Comparison of ENCODE assay signal across 13 cellular contexts in genomic region chr16:67183-67791, GRCh38. TPM values are rescaled to one million over a fixed set of nuclear protein-coding genes. Genes with fewer than 3 reads are reported as not detected.
A peak's percentile ranks its signal among the peaks of the same experiment; 100 is the strongest.
DNase-seq lines count a peak whose midpoint lies in the region; TF ChIP-seq lines count a peak whose summit lies in the region.
"Had no signal": no experiment of that assay in that cellular context is flagged by ENCODE, and none has a peak within 500 bp of the region (broad histone marks: within the 10 kb centered on the region; RNA-seq: fewer than 3 reads in every experiment).

No MANE protein-coding gene starts in this region.

- H3K4me2 ChIP-seq in H9 (ENCODE audit: insufficient read depth, insufficient read length, low read length), result no peak overlapping the region
- H3K4me2 ChIP-seq in PC-9, result no peak overlapping the region

- H3K18ac ChIP-seq in H9 (ENCODE audit: insufficient read length, low read depth, low read length), result no peak overlapping the region

- no peak overlapping the region for H3K56ac ChIP-seq in H9 (ENCODE audit: insufficient read length, low read depth, low read length)

- H3K79me1 ChIP-seq in H9 (ENCODE audit: insufficient read depth, low read depth, low read length, poor library complexity, severe bottlenecking), result no peaks in the 10 kb centered on the region

- H3K4me3 Mint-ChIP-seq in H9, result peak overlapping the region in 1 of 2 experiments; percentile 14; a peak in 1 of 5 replicates

- H2BK5ac ChIP-seq in H9 (ENCODE audit: insufficient read length, low read length), result no peak overlapping the region

- H3K27ac ChIP-seq in dorsolateral prefrontal cortex (peak overlapping the region in 40 of 59 donors; percentile 0 to 84 (median 58)), H9 (ENCODE audit: insufficient read length, low read depth, low read length) (no peak overlapping the region), PC-9 (no peak overlapping the region)

- no peak overlapping the region for H2BK12ac ChIP-seq in H9 (ENCODE audit: insufficient read length, low read depth, low read length)

- H3K27me3 ChIP-seq in dorsolateral prefrontal cortex (no peaks in the 10 kb centered on the region), HAP-1 (ENCODE audit: low read depth) (no peaks in the 10 kb centered on the region), H9 (ENCODE audit: insufficient read depth, low read length) (no peaks in the 10 kb centered on the region), PC-9 (ENCODE audit: insufficient read depth, low read depth) (no peaks in the 10 kb centered on the region)

- H3K79me2 ChIP-seq in H9 (ENCODE audit: insufficient read depth, low read length) (no peaks in the 10 kb centered on the region; the same call in 1 of the 2 replicates), PC-9 (ENCODE audit: low read depth) (peaks cover 3% of the 10 kb centered on the region; the same call in 1 of the 2 replicates)

- CTCF ChIA-PET in PC-9 (lab: Charles Lee), result interaction anchor here (0.6 kb wide), 1 partner anchor 384 kb away, joined by 13 read pairs; no protein-coding TSS in a partner anchor

- H3K4ac ChIP-seq in H9 (ENCODE audit: low read depth, low read length), result no peak overlapping the region

- H3K4me1 ChIP-seq in HAP-1 (peaks cover 3% of the 10 kb centered on the region), H9 (ENCODE audit: insufficient read depth, low read length) (no peaks in the 10 kb centered on the region), PC-9 (replicated peaks; ENCODE audit: insufficient read depth) (peaks cover 16% of the 10 kb centered on the region)

- no peaks in the 10 kb centered on the region for H3K9me2 ChIP-seq in PC-9 (ENCODE audit: insufficient read depth)

- no peaks in the 10 kb centered on the region for H3F3A ChIP-seq in PC-9 (ENCODE audit: insufficient read depth, low read depth)

- H3K36me3 Mint-ChIP-seq in H9 (ENCODE audit: insufficient read depth in 1 of 3, low read depth in 3 of 3), result peaks cover 3 to 12% (median 8%) of the 10 kb centered on the region in 3 experiments; a peak in 5 of 7 replicates
- H3K36me3 Mint-ChIP-seq: CD8-positive, alpha-beta memory T cell had no signal

- H4K5ac ChIP-seq in H9 (ENCODE audit: insufficient read length, low read depth, low read length), result no peak overlapping the region

- intact Hi-C loops in dorsolateral prefrontal cortex (cut with DNase I), result no loop called here
- intact Hi-C loops in PC-9 (cut with micrococcal nuclease; ENCODE audit: unreplicated experiment), result no loop called here

- no CpG with 5 or more reads among the region's 10 CpGs for WGBS in H9 (ENCODE audit: extremely low coverage, insufficient read length, low lambda C conversion rate)

- no peak overlapping the region for H4K91ac ChIP-seq in H9 (ENCODE audit: insufficient read length, low read depth, low read length)

- H2BK120ac ChIP-seq in H9 (ENCODE audit: low read depth, low read length, poor library complexity, severe bottlenecking), result no peak overlapping the region

- H3K9me3 Mint-ChIP-seq in H9, result no peaks in the 10 kb centered on the region
- H3K9me3 Mint-ChIP-seq: CD8-positive, alpha-beta memory T cell had no signal

- BruUV-seq in PC-9 (replicated peaks; lab: Mats Ljungman, UMichigan), result no TSS peak

- no peak overlapping the region for H3T11ph ChIP-seq in H9 (ENCODE audit: low read length)

- no peak overlapping the region; the same call in 1 of the 2 replicates for H3K14ac ChIP-seq in H9 (ENCODE audit: insufficient read depth, low read length)

- H3K9ac ChIP-seq in H9 (ENCODE audit: extremely low read depth, insufficient read length, low read length), result no peak overlapping the region

- no peak overlapping the region for H3K4me3 ChIP-seq in dorsolateral prefrontal cortex
- H3K4me3 ChIP-seq in HAP-1, result no peak overlapping the region
- H3K4me3 ChIP-seq in PC-9, result no peak overlapping the region
- H3K4me3 ChIP-seq: heart right ventricle, thoracic aorta had no signal

- peaks cover 21 to 29% of the 10 kb centered on the region in 2 experiments for H3K4me1 Mint-ChIP-seq in H9

- peaks cover 4% of the 10 kb centered on the region for H3K36me3 ChIP-seq in HAP-1 (replicated peaks)
- H3K36me3 ChIP-seq in PC-9 (ENCODE audit: low read depth), result no peaks in the 10 kb centered on the region

- in situ Hi-C loops in HAP-1 (cut with MboI; ENCODE audit: low sequenced_read_pairs), result no loop called here

- DNase-seq in DMS79 (lab: John Stamatoyannopoulos, UW) (peak; percentile 55), NCI-H2081 treated with DMSO at 0.1 percent for 48 hours (lab: John Stamatoyannopoulos, UW) (peak; percentile 30), dorsolateral prefrontal cortex (peak in 2 of 10 donors; percentile 45 to 71), pons (ENCODE audit: low spot score) (peak; percentile 61), HAP-1 (ENCODE audit: low spot score in 2 of 2) (no peak), H9 (no peak), DMS53 treated with DMSO at 0.1 percent for 48 hours (lab: John Stamatoyannopoulos, UW; ENCODE audit: unreplicated experiment) (no peak), PC-9 (no peak)
- DNase-seq: activated T-cell treated with anti-CD3 and anti-CD28 coated beads, Interleukin-2, amount 50 U/mL, for 48 hours; CD8-positive, alpha-beta memory T cell; cortex of kidney had no signal

- TF ChIP-seq CTCF in dorsolateral prefrontal cortex (IDR thresholded peaks at IDR 0.05 in 54 of 56, conservative IDR thresholded peaks at IDR 0.05 in 2 of 56; ENCODE audit: low read depth in 1 of 56, partially characterized antibody in 56 of 56) (no peak), H9 (conservative IDR thresholded peaks at IDR 0.05) (no peak), PC-9 (conservative IDR thresholded peaks at IDR 0.05) (no peak)

- H3K27me3 Mint-ChIP-seq in H9 (ENCODE audit: low read depth), result no peaks in the 10 kb centered on the region

- peaks cover 10% of the 10 kb centered on the region for H3K23me2 ChIP-seq in H9 (ENCODE audit: insufficient read length, low read depth, low read length, poor library complexity, severe bottlenecking)

- H2BK20ac ChIP-seq in H9 (ENCODE audit: low read depth, low read length, poor library complexity, severe bottlenecking), result no peak overlapping the region

- no peak overlapping the region for H4K8ac ChIP-seq in H9 (replicated peaks; ENCODE audit: insufficient read length, low read depth, low read length)

- H2AK5ac ChIP-seq in H9 (ENCODE audit: insufficient read length, low read length), result no peak overlapping the region

- no peak overlapping the region for H2AFZ ChIP-seq in H9 (ENCODE audit: low read length)
- no peak overlapping the region for H2AFZ ChIP-seq in PC-9

- H3K23ac ChIP-seq in H9 (ENCODE audit: insufficient read length, low read depth, low read length), result no peak overlapping the region

- H3K9me3 ChIP-seq in HAP-1, result no peaks in the 10 kb centered on the region
- no peaks in the 10 kb centered on the region for H3K9me3 ChIP-seq in H9 (ENCODE audit: control insufficient read depth, low read depth, low read length)
- H3K9me3 ChIP-seq in PC-9 (ENCODE audit: insufficient read depth, low read depth), result no peaks in the 10 kb centered on the region
- H3K9me3 ChIP-seq: heart right ventricle, thoracic aorta had no signal

- no peaks in the 10 kb centered on the region for H4K20me1 ChIP-seq in H9 (ENCODE audit: control insufficient read depth, insufficient read depth, insufficient read length)
- H4K20me1 ChIP-seq in PC-9 (ENCODE audit: insufficient read depth), result peaks cover 8% of the 10 kb centered on the region

- H3K27ac Mint-ChIP-seq in H9, result peak overlapping the region in 1 of 3 experiments; percentile 27; a peak in 1 of 7 replicates

- H2BK15ac ChIP-seq in H9 (ENCODE audit: low read depth, low read length), result no peak overlapping the region

- POLR2A ChIA-PET in PC-9 (lab: Charles Lee; ENCODE audit: unreplicated experiment), result interaction anchor here (0.6 kb wide), 1 partner anchor 290 kb away, joined by 4 read pairs; no protein-coding TSS in a partner anchor

RNA-seq across cellular contexts. Expression of gene RHBDF1, which starts 5.1 kb away (rescaled TPM):
- total RNA-seq in dorsolateral prefrontal cortex (10 to 100 TPM in 97 of 120 experiments, 1 to 10 TPM in 23; 4.6 to 37.2 (median 13.1) TPM), H9 (2021) (34.6 and 35.7 TPM in 2 replicates), PC-9 (2021) (51.4 and 62.9 TPM in 2 replicates)

RNA-seq across cellular contexts. Expression of gene MPG, which starts 10.7 kb away (rescaled TPM):
- 10 to 100 TPM; 20.2 to 47.6 (median 32.5) TPM for total RNA-seq in dorsolateral prefrontal cortex
- 39.1 and 41.7 TPM in 2 replicates for total RNA-seq in H9 (2021)
- total RNA-seq in PC-9 (2021), result 86.2 and 138 TPM in 2 replicates

RNA-seq across cellular contexts. Expression of gene SNRNP25, which starts 13.7 kb away (rescaled TPM):
- total RNA-seq in dorsolateral prefrontal cortex (10 to 100 TPM; 25.7 to 84.8 (median 55.9) TPM), H9 (2021) (75.3 and 78.5 TPM in 2 replicates), PC-9 (2021) (60.8 and 61.4 TPM in 2 replicates)

RNA-seq across cellular contexts. Expression of gene POLR3K, which starts 13.9 kb away (rescaled TPM):
- 10 to 100 TPM in 118 of 120 experiments, 1 to 10 TPM in 2; 8.3 to 24.2 (median 16.1) TPM for total RNA-seq in dorsolateral prefrontal cortex
- total RNA-seq in H9 (2021), result 53.6 and 56.6 TPM in 2 replicates
- total RNA-seq in PC-9 (2021), result 33.5 and 38.4 TPM in 2 replicates

Comparison
In these comparisons a context has a peak if more than half of its experiments do, and no peak if none do; other contexts are left out.
1. DNase-seq: peak in DMS79 (single experiment), NCI-H2081 treated with DMSO at 0.1 percent for 48 hours (single experiment) and pons (single experiment); none in HAP-1 (0 of 2), H9 (single experiment), DMS53 treated with DMSO at 0.1 percent for 48 hours (single experiment) and PC-9 (0 of 2).
2. H3K27ac ChIP-seq: peak in dorsolateral prefrontal cortex (40 of 59); none in H9 (single experiment) and PC-9 (single experiment).